In genomic region chr5:6745706-6746217, GRCh38 we compare ENCODE assay signal across 8 cellular contexts. TPM values are rescaled to one million over a fixed set of nuclear protein-coding genes. Genes with fewer than 3 reads are reported as not detected.
DNase-seq lines count a peak whose midpoint lies in the region; ATAC-seq and TF ChIP-seq lines count a peak whose summit lies in the region.

No MANE protein-coding gene starts in this region.

- DNase-seq in Calu3, result peak; percentile 36
- peak; percentile 74 for DNase-seq in NOMO-1 treated with DMSO at 0.1 percent for 48 hours (lab: John Stamatoyannopoulos, UW; ENCODE audit: unreplicated experiment)
- DNase-seq in choroid plexus epithelial cell (ENCODE audit: low read depth), result peak; percentile 86
- DNase-seq in lung microvascular endothelial cell (ENCODE audit: low read depth in 2 of 2), result peak; percentile 78 to 87
- DNase-seq in activated CD4-positive, CD25-positive, alpha-beta regulatory T cell treated with anti-CD3 and anti-CD28 coated beads, Interleukin-2, amount 50 U/mL, for 72 hours, result no peak
- no peak for DNase-seq in posterior vena cava (ENCODE audit: low spot score)

- H3K4me1 Mint-ChIP-seq in Calu3 (ENCODE audit: low read depth, unreplicated experiment), result no peaks in the 10 kb centered on the region

- no peaks in the 10 kb centered on the region for H3K9me3 Mint-ChIP-seq in Calu3 (ENCODE audit: low read depth, unreplicated experiment)

- CTCF ChIA-PET in Calu3 (lab: Charles Lee), result interaction anchor here (0.6 to 1.4 kb wide), 2 partner anchors 14 to 113 kb away, joined by 3 to 7 read pairs; partner anchors contain the start of genes NSUN2 and SRD5A1

- peak; percentile 49 for TF ChIP-seq CTCF in Calu3 (IDR thresholded peaks at IDR 0.05; ENCODE audit: unreplicated experiment)
- TF ChIP-seq CTCF in choroid plexus epithelial cell (conservative IDR thresholded peaks at IDR 0.05; ENCODE audit: low read depth, low read length), result peak; percentile 79

- H3K27ac Mint-ChIP-seq in Calu3 (ENCODE audit: unreplicated experiment), result no peak overlapping the region

- peaks cover 38% of the 10 kb centered on the region for H3K36me3 Mint-ChIP-seq in Calu3 (ENCODE audit: insufficient read depth, unreplicated experiment)

- intact Hi-C loops in Calu3 (cut with micrococcal nuclease; ENCODE audit: unreplicated experiment) (loop anchor here (2.0 to 10.0 kb wide), 2 partner anchors 113 to 1251 kb away; partner anchors contain the start of genes NSUN2 and SRD5A1), posterior vena cava (cut with DNase I) (loop anchor here (10.0 kb wide), 3 partner anchors 111 to 1251 kb away; partner anchors contain the start of genes NSUN2 (in 1 of the 2) and SRD5A1 (in 1 of the 2))

- H3K27me3 Mint-ChIP-seq in Calu3 (ENCODE audit: unreplicated experiment), result no peaks in the 10 kb centered on the region

- no TSS peak for BruUV-seq in Calu3 (replicated peaks; lab: Mats Ljungman, UMichigan)

- no peak overlapping the region for H3K4me3 ChIP-seq in choroid plexus epithelial cell (ENCODE audit: low read depth, low read length)

- H3K4me3 Mint-ChIP-seq in Calu3 (ENCODE audit: low read depth, unreplicated experiment), result no peak overlapping the region

- ATAC-seq in GM18861 (IDR thresholded peaks at IDR 0.05; ENCODE audit: unreplicated experiment) (peak; percentile 83), HG03439 (IDR thresholded peaks at IDR 0.05; ENCODE audit: unreplicated experiment) (peak; percentile 56)

RNA-seq across cellular contexts. Expression of gene TENT4A, which starts 32.5 kb away (rescaled TPM):
- total RNA-seq in Calu3 (2022), result 34.4 and 39.9 TPM in 2 replicates
- total RNA-seq in lung microvascular endothelial cell, result 6.5 and 8.1 TPM in 2 replicates
- total RNA-seq in posterior vena cava, result 10 to 100 TPM; 20.8 to 24.3 TPM

Comparison
In these comparisons a context has a peak if more than half of its experiments do, and no peak if none do; other contexts are left out.
1. DNase-seq: peak in Calu3 (single experiment), NOMO-1 treated with DMSO at 0.1 percent for 48 hours (single experiment), choroid plexus epithelial cell (single experiment) and lung microvascular endothelial cell (2 of 2); none in activated CD4-positive, CD25-positive, alpha-beta regulatory T cell treated with anti-CD3 and anti-CD28 coated beads, Interleukin-2, amount 50 U/mL, for 72 hours (single experiment) and posterior vena cava (single experiment).